In the genomic region with DNA sequence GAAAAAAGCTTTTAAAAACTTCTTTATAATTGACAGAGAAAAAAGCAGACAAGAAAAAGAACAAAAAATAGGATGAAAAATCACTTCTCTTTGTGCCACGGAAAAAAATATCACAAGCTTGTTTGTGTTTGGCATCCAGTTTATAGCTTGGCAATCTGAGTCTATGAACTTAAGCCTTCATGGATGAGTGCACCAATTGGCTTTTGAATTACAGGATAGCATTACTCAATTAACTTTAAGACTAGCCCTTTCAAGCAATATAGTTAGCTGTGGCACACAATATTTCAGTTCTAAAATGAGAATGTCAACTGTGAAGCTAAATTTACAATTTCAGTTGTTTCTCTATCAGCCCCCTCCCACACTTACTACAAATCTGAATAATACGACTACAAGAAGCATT, we compare ENCODE assay signal across 1 cellular context.
TF ChIP-seq lines count a peak whose summit lies in the region.

No MANE protein-coding gene starts in this region.

TF ChIP-seq in SK-N-SH treated with all-trans-retinoic acid at 6 μM for 48 hours, 23 proteins besides CTCF, POLR2A, EP300 and RAD21 (continued from another document):
- TF ChIP-seq, protein P1, sequence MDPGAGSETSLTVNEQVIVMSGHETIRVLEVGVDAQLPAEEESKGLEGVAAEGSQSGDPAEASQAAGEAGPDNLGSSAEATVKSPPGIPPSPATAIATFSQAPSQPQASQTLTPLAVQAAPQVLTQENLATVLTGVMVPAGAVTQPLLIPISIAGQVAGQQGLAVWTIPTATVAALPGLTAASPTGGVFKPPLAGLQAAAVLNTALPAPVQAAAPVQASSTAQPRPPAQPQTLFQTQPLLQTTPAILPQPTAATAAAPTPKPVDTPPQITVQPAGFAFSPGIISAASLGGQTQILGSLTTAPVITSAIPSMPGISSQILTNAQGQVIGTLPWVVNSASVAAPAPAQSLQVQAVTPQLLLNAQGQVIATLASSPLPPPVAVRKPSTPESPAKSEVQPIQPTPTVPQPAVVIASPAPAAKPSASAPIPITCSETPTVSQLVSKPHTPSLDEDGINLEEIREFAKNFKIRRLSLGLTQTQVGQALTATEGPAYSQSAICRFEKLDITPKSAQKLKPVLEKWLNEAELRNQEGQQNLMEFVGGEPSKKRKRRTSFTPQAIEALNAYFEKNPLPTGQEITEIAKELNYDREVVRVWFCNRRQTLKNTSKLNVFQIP (CRISPR knock-in tag; IDR thresholded peaks at IDR 0.05; ENCODE audit: borderline replicate concordance, low read depth): no peak
- no peak for TF ChIP-seq ZFP30 (CRISPR knock-in tag; IDR thresholded peaks at IDR 0.05)
